Comparison of ENCODE assay signal across 1 cellular context in the genomic region with DNA sequence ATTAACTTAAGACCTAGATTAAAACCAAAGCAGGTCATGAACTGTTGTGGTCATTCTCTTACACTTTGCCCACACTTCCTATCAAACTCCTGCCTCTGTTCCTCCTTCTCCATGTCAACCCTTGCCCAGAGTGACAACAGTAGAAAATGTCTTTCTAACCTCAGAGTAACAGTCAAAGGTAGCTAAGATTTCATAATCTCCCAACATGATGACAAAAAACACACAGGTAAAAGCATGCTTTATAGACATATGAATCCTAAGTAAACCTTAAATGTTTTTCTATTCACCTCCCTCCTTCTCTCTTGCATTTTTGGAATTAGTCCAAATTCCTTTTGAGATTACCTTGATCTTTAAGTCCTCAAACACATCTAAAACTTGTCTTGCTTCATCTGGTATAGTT.
TF ChIP-seq lines count a peak whose summit lies in the region.

No MANE protein-coding gene starts in this region.

TF ChIP-seq in HepG2, 621 proteins besides CTCF, POLR2A, EP300 and RAD21 (continued from another document):
- TF ChIP-seq, protein P1, sequence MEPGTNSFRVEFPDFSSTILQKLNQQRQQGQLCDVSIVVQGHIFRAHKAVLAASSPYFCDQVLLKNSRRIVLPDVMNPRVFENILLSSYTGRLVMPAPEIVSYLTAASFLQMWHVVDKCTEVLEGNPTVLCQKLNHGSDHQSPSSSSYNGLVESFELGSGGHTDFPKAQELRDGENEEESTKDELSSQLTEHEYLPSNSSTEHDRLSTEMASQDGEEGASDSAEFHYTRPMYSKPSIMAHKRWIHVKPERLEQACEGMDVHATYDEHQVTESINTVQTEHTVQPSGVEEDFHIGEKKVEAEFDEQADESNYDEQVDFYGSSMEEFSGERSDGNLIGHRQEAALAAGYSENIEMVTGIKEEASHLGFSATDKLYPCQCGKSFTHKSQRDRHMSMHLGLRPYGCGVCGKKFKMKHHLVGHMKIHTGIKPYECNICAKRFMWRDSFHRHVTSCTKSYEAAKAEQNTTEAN (CRISPR knock-in tag; conservative IDR thresholded peaks at IDR 0.05), result no peak
- TF ChIP-seq TFDP2 (CRISPR knock-in tag; IDR thresholded peaks at IDR 0.05), result no peak
- TF ChIP-seq SAP130 (CRISPR knock-in tag; IDR thresholded peaks at IDR 0.05; ENCODE audit: low read depth), result no peak
- no peak for TF ChIP-seq SNRNP70 (IDR thresholded peaks at IDR 0.05; ENCODE audit: low read depth, low read length)
- no peak for TF ChIP-seq ZNF800 (CRISPR knock-in tag; IDR thresholded peaks at IDR 0.05)
- TF ChIP-seq BCL3 (CRISPR knock-in tag; IDR thresholded peaks at IDR 0.05), result no peak
- TF ChIP-seq, protein P2, sequence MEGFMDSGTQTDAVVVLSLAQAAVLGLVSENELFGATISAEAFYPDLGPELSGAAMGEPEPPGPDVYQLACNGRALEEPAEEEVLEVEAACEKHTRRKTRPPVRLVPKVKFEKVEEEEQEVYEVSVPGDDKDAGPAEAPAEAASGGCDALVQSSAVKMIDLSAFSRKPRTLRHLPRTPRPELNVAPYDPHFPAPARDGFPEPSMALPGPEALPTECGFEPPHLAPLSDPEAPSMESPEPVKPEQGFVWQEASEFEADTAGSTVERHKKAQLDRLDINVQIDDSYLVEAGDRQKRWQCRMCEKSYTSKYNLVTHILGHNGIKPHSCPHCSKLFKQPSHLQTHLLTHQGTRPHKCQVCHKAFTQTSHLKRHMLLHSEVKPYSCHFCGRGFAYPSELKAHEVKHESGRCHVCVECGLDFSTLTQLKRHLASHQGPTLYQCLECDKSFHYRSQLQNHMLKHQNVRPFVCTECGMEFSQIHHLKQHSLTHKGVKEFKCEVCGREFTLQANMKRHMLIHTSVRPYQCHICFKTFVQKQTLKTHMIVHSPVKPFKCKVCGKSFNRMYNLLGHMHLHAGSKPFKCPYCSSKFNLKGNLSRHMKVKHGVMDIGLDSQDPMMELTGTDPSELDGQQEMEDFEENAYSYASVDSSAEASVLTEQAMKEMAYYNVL (CRISPR knock-in tag; IDR thresholded peaks at IDR 0.05; ENCODE audit: borderline replicate concordance), result no peak
